27 cellular contexts compared by ENCODE assay signal in the genomic region with DNA sequence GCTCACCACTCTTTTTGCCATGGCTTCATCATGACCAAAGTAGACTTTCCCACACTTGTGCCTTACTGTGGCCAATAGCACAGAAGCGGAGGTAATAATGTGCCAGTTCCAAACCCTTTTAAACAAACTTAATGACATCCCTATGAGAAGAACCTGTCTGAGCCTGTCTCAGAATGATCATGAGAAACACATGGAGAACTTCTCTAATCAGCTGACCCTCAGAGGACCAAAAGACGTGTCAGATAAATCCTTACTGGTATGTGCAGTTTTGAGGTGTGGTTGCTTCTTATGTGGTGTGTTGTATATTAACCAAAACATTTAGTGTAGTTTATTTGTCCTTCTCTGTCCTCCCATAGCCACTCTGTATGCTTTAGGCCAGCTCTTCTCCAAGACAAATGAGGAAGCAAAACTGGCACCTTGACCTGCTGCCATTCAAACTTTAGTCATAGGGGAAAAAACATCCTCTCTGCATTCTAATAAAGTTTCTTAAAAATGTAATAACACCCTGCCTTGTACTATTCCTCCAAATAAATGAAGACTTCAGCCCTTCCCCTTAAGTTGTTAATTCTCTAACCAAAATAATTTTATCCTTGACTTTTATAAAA.
DNase-seq lines count a peak whose midpoint lies in the region; ATAC-seq and TF ChIP-seq lines count a peak whose summit lies in the region.
"Had no signal": no experiment of that assay in that cellular context is flagged by ENCODE, and none has a peak within 500 bp of the region (broad histone marks: within the 10 kb centered on the region; RNA-seq: fewer than 3 reads in every experiment).

No MANE protein-coding gene starts in this region.

- intact Hi-C loops in mammary epithelial cell (cut with micrococcal nuclease) (no loop called here), breast epithelium (cut with DNase I; ENCODE audit: low total_unique reads) (no loop called here)

- 83% methylated on average over 2 of the region's 2 CpGs for WGBS in mammary epithelial cell (ENCODE audit: low coverage, missing lambda C conversion rate)
- 89% methylated on average over 2 of the region's 2 CpGs for WGBS in smooth muscle cell (ENCODE audit: low lambda C conversion rate)

- H3K27me3 ChIP-seq in mammary epithelial cell (ENCODE audit: insufficient read depth, low read length) (no peaks in the 10 kb centered on the region), breast epithelium (no peaks in the 10 kb centered on the region), smooth muscle cell (ENCODE audit: low read depth) (no peaks in the 10 kb centered on the region)
- H3K27me3 ChIP-seq: BLaER1 treated with 17β-estradiol and CSF1 and Interleukin-3, amounts not matched to agents 10 nM and 100 nM; heart right ventricle; MG63; right lobe of liver; thyroid gland had no signal

- no peaks in the 10 kb centered on the region for H3K9me3 ChIP-seq in mammary epithelial cell (replicated peaks; ENCODE audit: insufficient read depth, low read length)
- H3K9me3 ChIP-seq in breast epithelium, result no peaks in the 10 kb centered on the region
- H3K9me3 ChIP-seq in smooth muscle cell (replicated peaks; ENCODE audit: low read depth), result no peaks in the 10 kb centered on the region
- H3K9me3 ChIP-seq: BLaER1 treated with 17β-estradiol and CSF1 and Interleukin-3, amounts not matched to agents 10 nM and 100 nM; MG63; right lobe of liver; thyroid gland had no signal

- H3K4me1 ChIP-seq in mammary epithelial cell (ENCODE audit: insufficient read depth, low read length), result peaks cover 26% of the 10 kb centered on the region
- no peaks in the 10 kb centered on the region for H3K4me1 ChIP-seq in breast epithelium
- peaks cover 5% of the 10 kb centered on the region for H3K4me1 ChIP-seq in smooth muscle cell (ENCODE audit: low read depth)
- H3K4me1 ChIP-seq: BLaER1 treated with 17β-estradiol and CSF1 and Interleukin-3, amounts not matched to agents 10 nM and 100 nM; heart right ventricle; right lobe of liver; thyroid gland had no signal

- H2AFZ ChIP-seq in mammary epithelial cell (ENCODE audit: low read depth, low read length), result peak overlapping the region; percentile 12
- no peak overlapping the region for H2AFZ ChIP-seq in smooth muscle cell (ENCODE audit: low read depth)

- H3K4me2 ChIP-seq in mammary epithelial cell (ENCODE audit: insufficient read depth, low read depth, low read length) (no peak overlapping the region), smooth muscle cell (no peak overlapping the region)
- H3K4me2 ChIP-seq: A549; BLaER1 treated with 17β-estradiol and CSF1 and Interleukin-3, amounts not matched to agents 10 nM and 100 nM had no signal

- no peak overlapping the region for H3K4me3 ChIP-seq in mammary epithelial cell (replicated peaks in 1 of 3; ENCODE audit: insufficient read depth in 1 of 3, low read depth in 2 of 3, low read length in 3 of 3)
- H3K4me3 ChIP-seq in breast epithelium, result no peak overlapping the region
- no peak overlapping the region for H3K4me3 ChIP-seq in smooth muscle cell
- H3K4me3 ChIP-seq: A549; BLaER1 treated with 17β-estradiol and CSF1 and Interleukin-3, amounts not matched to agents 10 nM and 100 nM; heart right ventricle; lung; MG63; right lobe of liver; thyroid gland had no signal

- ATAC-seq in GM21825 (IDR thresholded peaks at IDR 0.05; ENCODE audit: unreplicated experiment), result peak; percentile 49
- peak; percentile 69 for ATAC-seq in HG03571 (IDR thresholded peaks at IDR 0.05; ENCODE audit: unreplicated experiment)
- no peak for ATAC-seq in HG03354 (IDR thresholded peaks at IDR 0.05; ENCODE audit: poor library complexity, severe bottlenecking, unreplicated experiment)
- ATAC-seq in HG02642 (IDR thresholded peaks at IDR 0.05; ENCODE audit: poor library complexity, unreplicated experiment), result no peak
- ATAC-seq in GM21381 (IDR thresholded peaks at IDR 0.05; ENCODE audit: unreplicated experiment), result no peak
- ATAC-seq: A549, heart right ventricle, right lobe of liver had no signal

- H3F3A ChIP-seq in smooth muscle cell (ENCODE audit: low read depth), result no peaks in the 10 kb centered on the region

- H4K20me1 ChIP-seq in mammary epithelial cell (ENCODE audit: insufficient read depth, low read length) (no peaks in the 10 kb centered on the region), smooth muscle cell (ENCODE audit: low read depth) (no peaks in the 10 kb centered on the region)
- H4K20me1 ChIP-seq: BLaER1 treated with 17β-estradiol and CSF1 and Interleukin-3, amounts not matched to agents 10 nM and 100 nM had no signal

- H3K9ac ChIP-seq in mammary epithelial cell (ENCODE audit: insufficient read depth, low read length) (no peak overlapping the region), smooth muscle cell (ENCODE audit: low read depth) (no peak overlapping the region)
- H3K9ac ChIP-seq: BLaER1 treated with 17β-estradiol and CSF1 and Interleukin-3, amounts not matched to agents 10 nM and 100 nM had no signal

- no peak for DNase-seq in mammary epithelial cell
- DNase-seq in breast epithelium (ENCODE audit: low spot score in 2 of 2), result no peak
- no peak for DNase-seq in smooth muscle cell (lab: John Stamatoyannopoulos, UW; ENCODE audit: unreplicated experiment)
- DNase-seq: activated CD4-positive, alpha-beta memory T cell treated with anti-CD3 and anti-CD28 coated beads, Interleukin-2, amount 10 ng/mL, durations not matched to agents 7 days and 5 days; activated T-cell treated with anti-CD3 and anti-CD28 coated beads, Interleukin-2, amount 50 U/mL, for 24 hours; DMS 273 treated with DMSO at 0.1 percent for 48 hours; GDM1; H7; heart right ventricle; MG63; naive B cell; NCI-H187 treated with DMSO at 0.1 percent for 48 hours; NCI-H510A; right lobe of liver; SIG-M5; stimulated activated naive CD4-positive, alpha-beta T cell; thyroid gland; WERI-Rb-1 had no signal

- no peak overlapping the region for H3K27ac ChIP-seq in mammary epithelial cell (ENCODE audit: insufficient read depth, low read depth, low read length)
- no peak overlapping the region for H3K27ac ChIP-seq in breast epithelium
- no peak overlapping the region for H3K27ac ChIP-seq in smooth muscle cell (ENCODE audit: low read depth)
- H3K27ac ChIP-seq: BLaER1 treated with 17β-estradiol and CSF1 and Interleukin-3, amounts not matched to agents 10 nM and 100 nM; heart right ventricle; HL-60; right lobe of liver; thyroid gland; WERI-Rb-1 had no signal

- CTCF ChIA-PET in mammary epithelial cell (lab: Charles Lee; ENCODE audit: low non-redundant PET), result no interaction called here

- no peak for TF ChIP-seq CTCF in mammary epithelial cell (conservative IDR thresholded peaks at IDR 0.05 in 1 of 2, IDR thresholded peaks at IDR 0.05 in 1 of 2; ENCODE audit: extremely low read depth in 1 of 2, insufficient read depth in 1 of 2, low read depth in 1 of 2, low read length in 2 of 2)
- TF ChIP-seq CTCF in breast epithelium (IDR thresholded peaks at IDR 0.05), result no peak
- TF ChIP-seq CTCF in smooth muscle cell (IDR thresholded peaks at IDR 0.05; ENCODE audit: borderline replicate concordance, insufficient read depth, poor library complexity, severe bottlenecking), result no peak

- no TSS peak for BruUV-seq in mammary epithelial cell (replicated peaks; lab: Mats Ljungman, UMichigan)

- H3K36me3 ChIP-seq in mammary epithelial cell (ENCODE audit: insufficient read depth, low read length) (no peaks in the 10 kb centered on the region), breast epithelium (no peaks in the 10 kb centered on the region), smooth muscle cell (ENCODE audit: low read depth) (no peaks in the 10 kb centered on the region)
- H3K36me3 ChIP-seq: BLaER1 treated with 17β-estradiol and CSF1 and Interleukin-3, amounts not matched to agents 10 nM and 100 nM; heart right ventricle; right lobe of liver; thyroid gland; WERI-Rb-1 had no signal

- in situ Hi-C loops in mammary epithelial cell (cut with MboI; ENCODE audit: low sequenced_read_pairs in 2 of 2), result no loop called here

- H3K79me2 ChIP-seq in mammary epithelial cell (ENCODE audit: insufficient read depth, low read length), result no peaks in the 10 kb centered on the region
- H3K79me2 ChIP-seq in smooth muscle cell (ENCODE audit: low read depth), result no peaks in the 10 kb centered on the region

- dilution Hi-C loops in mammary epithelial cell (cut with HindIII; ENCODE audit: low sequenced_read_pairs), result loop anchor here (5.0 to 10.0 kb wide), 2 partner anchors 60 to 267 kb away; no protein-coding TSS in a partner anchor

- no peak for TF ChIP-seq POLR2A in breast epithelium (IDR thresholded peaks at IDR 0.05)

Comparison
In these comparisons a context has a peak if more than half of its experiments do, and no peak if none do; other contexts are left out.
1. ATAC-seq: peak in GM21825 (single experiment) and HG03571 (single experiment); none in HG03354 (single experiment), HG02642 (single experiment) and GM21381 (single experiment).